14 cellular contexts compared by ENCODE assay signal in the genomic region with DNA sequence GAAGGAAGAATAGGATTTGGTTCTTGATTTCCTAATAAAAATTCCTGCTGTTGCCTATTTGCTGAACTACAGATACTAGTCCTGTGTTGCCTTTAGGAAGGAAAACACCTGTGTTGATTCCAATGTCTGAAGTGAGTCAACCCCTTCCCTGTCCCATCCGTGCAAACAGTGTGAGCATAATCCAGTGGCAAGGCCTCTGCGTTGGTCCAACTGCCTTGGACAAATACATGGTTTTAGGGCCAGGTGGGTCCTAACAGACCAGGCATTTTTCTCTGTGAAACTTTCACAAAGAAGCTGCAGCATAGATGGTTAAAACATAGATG. TPM values are rescaled to one million over a fixed set of nuclear protein-coding genes. Genes with fewer than 3 reads are reported as not detected.
"Had no signal": no experiment of that assay in that cellular context is flagged by ENCODE, and none has a peak within 500 bp of the region (broad histone marks: within the 10 kb centered on the region; RNA-seq: fewer than 3 reads in every experiment).

No MANE protein-coding gene starts in this region.

- H3K4me3 ChIP-seq: lung, testis, upper lobe of right lung had no signal

- H3K27me3 ChIP-seq: testis, upper lobe of right lung had no signal

- DNase-seq: activated effector memory CD4-positive, alpha-beta T cell treated with Interleukin-2 at 50 U/mL for 16 hours; activated T-cell treated with anti-CD3 and anti-CD28 coated beads, Interleukin-2, amount 50 U/mL, for 24 hours; amniotic stem cell; hippocampal formation; kidney glomerular epithelial cell; naive thymus-derived CD4-positive, alpha-beta T cell; stimulated activated CD4-positive, alpha-beta T cell treated with anti-CD3 and anti-CD28 coated beads, Interleukin-4, amount 100 ng/mL, for 4 hours; stimulated activated naive CD8-positive, alpha-beta T cell treated with anti-CD3 and anti-CD28 coated beads, Interleukin-15, amount 100 ng/mL, for 72 hours; T-helper 2 cell; testis; upper lobe of right lung had no signal

- H3K27ac ChIP-seq: testis, upper lobe of right lung had no signal

- ATAC-seq: activated CD4-positive, CD25-positive, alpha-beta regulatory T cell treated with anti-CD3 and anti-CD28 coated beads, Interleukin-2, amount 50 U/mL, for 24 hours; naive thymus-derived CD4-positive, alpha-beta T cell; stimulated activated naive CD8-positive, alpha-beta T cell treated with anti-CD3 and anti-CD28 coated beads, Interleukin-15, amount 100 ng/mL, for 72 hours had no signal

- H3K36me3 ChIP-seq: upper lobe of right lung had no signal

- H3K9me3 ChIP-seq: testis, upper lobe of right lung had no signal

- H3K4me1 ChIP-seq: testis, upper lobe of right lung had no signal

RNA-seq across cellular contexts. Expression of gene PLA2G12B, which starts 1.7 kb away (rescaled TPM):
- total RNA-seq: naive thymus-derived CD4-positive, alpha-beta T cell; testis had no signal
- polyA plus RNA-seq: esophagus; naive thymus-derived CD4-positive, alpha-beta T cell had no signal

RNA-seq across cellular contexts. Expression of gene OIT3, which starts 59.3 kb away (rescaled TPM):
- total RNA-seq: upper lobe of right lung had no signal
- polyA plus RNA-seq: naive thymus-derived CD4-positive, alpha-beta T cell had no signal
